In genomic region chr4:158826882-158827281, GRCh38 we compare ENCODE assay signal across 1 cellular context.
TF ChIP-seq lines count a peak whose summit lies in the region.

No MANE protein-coding gene starts in this region.

TF ChIP-seq in HepG2, 621 proteins besides CTCF, POLR2A, EP300 and RAD21 (continued from another document and continues in another):
- no peak for TF ChIP-seq PRDM4 (CRISPR knock-in tag; IDR thresholded peaks at IDR 0.05; ENCODE audit: borderline replicate concordance)
- TF ChIP-seq THAP7 (CRISPR knock-in tag; IDR thresholded peaks at IDR 0.05): no peak
- TF ChIP-seq FOSL1 (CRISPR knock-in tag; IDR thresholded peaks at IDR 0.05; ENCODE audit: borderline replicate concordance): no peak
- no peak; the same call in 1 of the 2 replicates for TF ChIP-seq SAFB2 (CRISPR knock-in tag; IDR thresholded peaks at IDR 0.05; ENCODE audit: borderline replicate concordance, low read depth)
- no peak for TF ChIP-seq HINFP (CRISPR knock-in tag; IDR thresholded peaks at IDR 0.05; ENCODE audit: low read depth)
- no peak for TF ChIP-seq HMG20B (CRISPR knock-in tag; conservative IDR thresholded peaks at IDR 0.05)
- no peak for TF ChIP-seq ZNF253 (CRISPR knock-in tag; IDR thresholded peaks at IDR 0.05; ENCODE audit: borderline replicate concordance)
- no peak for TF ChIP-seq AKAP8 (CRISPR knock-in tag; IDR thresholded peaks at IDR 0.05)
- TF ChIP-seq ZNF383 (CRISPR knock-in tag; IDR thresholded peaks at IDR 0.05; ENCODE audit: borderline replicate concordance): no peak
- no peak for TF ChIP-seq MXD4 (CRISPR knock-in tag; IDR thresholded peaks at IDR 0.05)
- TF ChIP-seq ZNF432 (CRISPR knock-in tag; IDR thresholded peaks at IDR 0.05; ENCODE audit: borderline replicate concordance): no peak
- no peak for TF ChIP-seq PHF20 (CRISPR knock-in tag; IDR thresholded peaks at IDR 0.05)
- no peak for TF ChIP-seq TEAD2 (CRISPR knock-in tag; IDR thresholded peaks at IDR 0.05)
- TF ChIP-seq HNF1A (IDR thresholded peaks at IDR 0.05; ENCODE audit: low read depth): peak; percentile 87
- TF ChIP-seq HNF1A (CRISPR knock-in tag; IDR thresholded peaks at IDR 0.05; ENCODE audit: borderline replicate concordance): peak; percentile 89; the same call in 1 of the 2 replicates
- TF ChIP-seq PRDM10 (CRISPR knock-in tag; IDR thresholded peaks at IDR 0.05; ENCODE audit: low read depth): no peak
- TF ChIP-seq KLF6 (CRISPR knock-in tag; IDR thresholded peaks at IDR 0.05): no peak
- TF ChIP-seq TCF7 (IDR thresholded peaks at IDR 0.05; ENCODE audit: low read depth): peak; percentile 65
- TF ChIP-seq ZNF775 (CRISPR knock-in tag; IDR thresholded peaks at IDR 0.05; ENCODE audit: borderline replicate concordance): no peak
- no peak for TF ChIP-seq ATRX (CRISPR knock-in tag; IDR thresholded peaks at IDR 0.05; ENCODE audit: borderline replicate concordance)
- no peak for TF ChIP-seq CHD4 (IDR thresholded peaks at IDR 0.05; ENCODE audit: borderline replicate concordance, low read length)
- no peak for TF ChIP-seq ZBTB10 (CRISPR knock-in tag; IDR thresholded peaks at IDR 0.05; ENCODE audit: borderline replicate concordance)
- TF ChIP-seq ZNF660 (CRISPR knock-in tag; IDR thresholded peaks at IDR 0.05; ENCODE audit: borderline replicate concordance, low read depth): no peak
- no peak for TF ChIP-seq ZNF746 (CRISPR knock-in tag; IDR thresholded peaks at IDR 0.05)
- TF ChIP-seq MYNN (CRISPR knock-in tag; IDR thresholded peaks at IDR 0.05; ENCODE audit: low read depth): no peak
- no peak for TF ChIP-seq CEBPB (IDR thresholded peaks at IDR 0.05; ENCODE audit: borderline replicate concordance, low read depth, low read length)
- TF ChIP-seq ZNF780A (CRISPR knock-in tag; IDR thresholded peaks at IDR 0.05): no peak
- TF ChIP-seq STAT6 (CRISPR knock-in tag; IDR thresholded peaks at IDR 0.05; ENCODE audit: borderline replicate concordance): 0 out of 2 replicates have a peak, but pooled peaks have one; percentile 22
- no peak for TF ChIP-seq SATB2 (CRISPR knock-in tag; IDR thresholded peaks at IDR 0.05)
- TF ChIP-seq NCOA1 (CRISPR knock-in tag; IDR thresholded peaks at IDR 0.05): no peak
- TF ChIP-seq MXI1 (IDR thresholded peaks at IDR 0.05; ENCODE audit: borderline replicate concordance, low read depth, low read length): no peak; the same call in 2 of the 3 replicates
- no peak for TF ChIP-seq ZNF639 (CRISPR knock-in tag; conservative IDR thresholded peaks at IDR 0.05)
- TF ChIP-seq KDM4B (CRISPR knock-in tag; IDR thresholded peaks at IDR 0.05): peak; percentile 68; the same call in 1 of the 2 replicates
- TF ChIP-seq PRMT3 (CRISPR knock-in tag; IDR thresholded peaks at IDR 0.05; ENCODE audit: borderline replicate concordance, low read depth): no peak
- TF ChIP-seq MXD1 (CRISPR knock-in tag; IDR thresholded peaks at IDR 0.05): no peak
- no peak for TF ChIP-seq ZNF251 (CRISPR knock-in tag; IDR thresholded peaks at IDR 0.05)
- TF ChIP-seq ZBTB8A (CRISPR knock-in tag; IDR thresholded peaks at IDR 0.05; ENCODE audit: borderline replicate concordance, low read depth): no peak
- TF ChIP-seq YEATS2 (CRISPR knock-in tag; IDR thresholded peaks at IDR 0.05; ENCODE audit: borderline replicate concordance): peak; percentile 42; the same call in 1 of the 2 replicates
- TF ChIP-seq ZBTB42 (CRISPR knock-in tag; IDR thresholded peaks at IDR 0.05): no peak
